13 cellular contexts compared by ENCODE assay signal in the genomic region with DNA sequence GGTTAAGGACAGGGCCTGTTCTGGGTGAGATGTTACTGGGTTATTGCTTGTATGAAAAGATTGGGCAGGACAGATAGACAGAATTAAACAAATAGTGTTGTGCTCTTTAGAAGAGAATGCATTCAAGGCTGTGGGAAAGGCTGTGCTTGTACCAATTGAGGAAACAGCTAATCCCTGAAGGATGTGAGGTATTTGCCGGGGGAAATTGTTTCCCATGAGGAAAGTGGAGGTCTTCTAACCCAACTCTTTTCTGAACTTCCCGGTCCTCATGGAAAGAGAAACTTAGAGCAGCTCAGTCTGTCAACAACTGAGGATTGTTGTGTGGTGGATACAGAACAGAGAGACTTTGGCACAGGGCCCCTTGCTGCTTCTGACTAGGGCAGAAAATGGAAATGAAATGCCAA. TPM values are rescaled to one million over a fixed set of nuclear protein-coding genes. Genes with fewer than 3 reads are reported as not detected.
DNase-seq lines count a peak whose midpoint lies in the region; ATAC-seq and TF ChIP-seq lines count a peak whose summit lies in the region.
"Had no signal": no experiment of that assay in that cellular context is flagged by ENCODE, and none has a peak within 500 bp of the region (broad histone marks: within the 10 kb centered on the region; RNA-seq: fewer than 3 reads in every experiment).

No MANE protein-coding gene starts in this region.

- H3K36me3 ChIP-seq in adipocyte (ENCODE audit: control insufficient read depth, insufficient read depth, low read length, severe bottlenecking) (no peaks in the 10 kb centered on the region), gastroesophageal sphincter (peaks cover 0 to 2% of the 10 kb centered on the region in 2 donors)
- H3K36me3 ChIP-seq: prostate gland had no signal

- TF ChIP-seq POLR2A in gastroesophageal sphincter (IDR thresholded peaks at IDR 0.05) = no peak

- ATAC-seq in gastroesophageal sphincter = no peak
- no peak for ATAC-seq in stimulated activated naive CD8-positive, alpha-beta T cell treated with anti-CD3 and anti-CD28 coated beads, Interleukin-15, Interleukin-2, amounts not matched to agents 100 U/mL and 50 U/mL, for 24 hours
- ATAC-seq: activated CD4-positive, CD25-positive, alpha-beta regulatory T cell treated with anti-CD3 and anti-CD28 coated beads, Interleukin-2, amount 50 U/mL, for 24 hours had no signal

- H3K4me1 Mint-ChIP-seq in osteocyte (ENCODE audit: unreplicated experiment) = peaks cover 74% of the 10 kb centered on the region

- WGBS in gastroesophageal sphincter (ENCODE audit: low coverage in 1 of 2), 2 donors = 20 to 57% methylated on average over 2 of the region's 2 CpGs

- H3K27ac Mint-ChIP-seq in osteocyte (ENCODE audit: unreplicated experiment) = peak overlapping the region; percentile 81

- no peak overlapping the region for H3K4me3 ChIP-seq in adipocyte (ENCODE audit: low read length)
- no peak overlapping the region for H3K4me3 ChIP-seq in gastroesophageal sphincter
- H3K4me3 ChIP-seq: BLaER1, prostate gland had no signal

- TF ChIP-seq CTCF in gastroesophageal sphincter (IDR thresholded peaks at IDR 0.05) (no peak), osteocyte (IDR thresholded peaks at IDR 0.05) (no peak)

- H3K4me3 Mint-ChIP-seq in osteocyte (ENCODE audit: unreplicated experiment) = peak overlapping the region; percentile 34

- no peaks in the 10 kb centered on the region for H3K27me3 Mint-ChIP-seq in osteocyte (ENCODE audit: unreplicated experiment)

- no peak for TF ChIP-seq EP300 in gastroesophageal sphincter (IDR thresholded peaks at IDR 0.05)

- H3K4me1 ChIP-seq in adipocyte (ENCODE audit: control insufficient read depth, insufficient read depth, low read length) = peaks cover 9% of the 10 kb centered on the region
- peaks cover 0 to 20% (median 6%) of the 10 kb centered on the region in 3 donors for H3K4me1 ChIP-seq in gastroesophageal sphincter
- H3K4me1 ChIP-seq: prostate gland had no signal

- peak overlapping the region in 3 of 4 donors; percentile 21 to 48 (median 44) for H3K27ac ChIP-seq in gastroesophageal sphincter
- H3K27ac ChIP-seq: BLaER1, prostate gland had no signal

- H3K27me3 ChIP-seq in adipocyte (replicated peaks; ENCODE audit: control insufficient read depth, insufficient read depth, low read length) = no peaks in the 10 kb centered on the region
- H3K27me3 ChIP-seq in gastroesophageal sphincter = no peaks in the 10 kb centered on the region
- H3K27me3 ChIP-seq: BLaER1 had no signal

- no peaks in the 10 kb centered on the region for H3K9me3 ChIP-seq in adipocyte (ENCODE audit: control insufficient read depth, low read length)
- no peaks in the 10 kb centered on the region for H3K9me3 ChIP-seq in gastroesophageal sphincter
- H3K9me3 ChIP-seq: BLaER1, prostate gland had no signal

- no peak overlapping the region for H3K9ac ChIP-seq in adipocyte (ENCODE audit: low read length)
- H3K9ac ChIP-seq: BLaER1 had no signal

- no peaks in the 10 kb centered on the region for H3K9me3 Mint-ChIP-seq in osteocyte (ENCODE audit: unreplicated experiment)

- DNase-seq in AG08396 (ENCODE audit: low spot score) (peak; percentile 43), adipocyte (ENCODE audit: low read depth) (peak; percentile 81), osteocyte (ENCODE audit: extremely low spot score, unreplicated experiment) (no peak), DMS53 (lab: John Stamatoyannopoulos, UW) (no peak), DMS 273 treated with DMSO at 0.1 percent for 48 hours (lab: John Stamatoyannopoulos, UW) (no peak)
- no peak for DNase-seq in activated CD4-positive, alpha-beta T cell treated with anti-CD3 and anti-CD28 coated beads for 48 hours
- DNase-seq in stimulated activated naive CD8-positive, alpha-beta T cell treated with anti-CD3 and anti-CD28 coated beads, Interleukin-15, Interleukin-2, amounts not matched to agents 100 U/mL and 50 U/mL, for 24 hours = no peak
- DNase-seq: activated T-cell treated with anti-CD3 and anti-CD28 coated beads, Interleukin-2, amount 50 U/mL, for 48 hours; mammary epithelial cell had no signal

- peaks cover 16% of the 10 kb centered on the region for H3K36me3 Mint-ChIP-seq in osteocyte (ENCODE audit: unreplicated experiment)

RNA-seq across cellular contexts. Expression of a gene that starts 9.5 kb away (rescaled TPM):
- total RNA-seq in gastroesophageal sphincter = 10 to 100 TPM in 3 of 4 donors, 1 to 10 TPM in 1; 9.0 to 13.8 (median 11.3) TPM
- total RNA-seq in osteocyte = 78.7 and 81.8 TPM in 2 replicates

RNA-seq across cellular contexts. Expression of a gene that starts 57.6 kb away (rescaled TPM):
- total RNA-seq in gastroesophageal sphincter = 10 to 100 TPM; 26.3 to 48.9 (median 30.3) TPM
- 20.7 and 22.4 TPM in 2 replicates for total RNA-seq in osteocyte

Comparison
In these comparisons a context has a peak if more than half of its experiments do, and no peak if none do; other contexts are left out.
1. DNase-seq: peak in AG08396 (single experiment) and adipocyte (single experiment); none in osteocyte (single experiment), DMS53 (single experiment), DMS 273 treated with DMSO at 0.1 percent for 48 hours (single experiment), activated CD4-positive, alpha-beta T cell treated with anti-CD3 and anti-CD28 coated beads for 48 hours (single experiment) and stimulated activated naive CD8-positive, alpha-beta T cell treated with anti-CD3 and anti-CD28 coated beads, Interleukin-15, Interleukin-2, amounts not matched to agents 100 U/mL and 50 U/mL, for 24 hours (single experiment).